In genomic region chr5:59039003-59039295, GRCh38 we compare ENCODE assay signal across 8 cellular contexts.
DNase-seq lines count a peak whose midpoint lies in the region; ATAC-seq lines count a peak whose summit lies in the region.

No MANE protein-coding gene starts in this region.

- peaks cover 49% of the 10 kb centered on the region for H3K4me1 Mint-ChIP-seq in activated naive CD8-positive, alpha-beta T cell treated with anti-CD3 and anti-CD28 coated beads for 36 hours
- peaks cover 10 to 36% of the 10 kb centered on the region in 2 donors for H3K4me1 Mint-ChIP-seq in stimulated activated naive B cell treated with anti-CD40 and anti-IgM and Interleukin-4, amounts not matched to agents 10 μg/mL and 1 μg/mL and 100 μg/mL, for 72 hours

- no peaks in the 10 kb centered on the region for H3K27me3 Mint-ChIP-seq in activated naive CD8-positive, alpha-beta T cell treated with anti-CD3 and anti-CD28 coated beads for 36 hours
- peaks cover 15 to 20% of the 10 kb centered on the region in 2 donors for H3K27me3 Mint-ChIP-seq in stimulated activated naive B cell treated with anti-CD40 and anti-IgM and Interleukin-4, amounts not matched to agents 10 μg/mL and 1 μg/mL and 100 μg/mL, for 72 hours

- H3K9me3 ChIP-seq in ES-I3 (ENCODE audit: control insufficient read depth, insufficient read depth, low read length) (no peaks in the 10 kb centered on the region), iPS-18c (ENCODE audit: control insufficient read depth, insufficient read depth, low read length) (no peaks in the 10 kb centered on the region)

- DNase-seq in activated naive CD8-positive, alpha-beta T cell treated with anti-CD3 and anti-CD28 coated beads for 36 hours = no peak
- no peak for DNase-seq in stimulated activated naive B cell treated with anti-CD40 and anti-IgM and Interleukin-4, amounts not matched to agents 10 μg/mL and 1 μg/mL and 100 μg/mL, for 72 hours
- DNase-seq in SK-N-DZ (ENCODE audit: low spot score) (no peak), MV-4-11 (lab: John Stamatoyannopoulos, UW) (no peak), medulla oblongata (ENCODE audit: extremely low spot score) (no peak)

- H3K36me3 ChIP-seq in ES-I3 (ENCODE audit: insufficient read depth, low read length) = no peaks in the 10 kb centered on the region

- H3K4me3 Mint-ChIP-seq in activated naive CD8-positive, alpha-beta T cell treated with anti-CD3 and anti-CD28 coated beads for 36 hours = peak overlapping the region; percentile 84
- peak overlapping the region; percentile 95 to 99 for H3K4me3 Mint-ChIP-seq in stimulated activated naive B cell treated with anti-CD40 and anti-IgM and Interleukin-4, amounts not matched to agents 10 μg/mL and 1 μg/mL and 100 μg/mL, for 72 hours

- peak overlapping the region; percentile 97 for H3K27ac Mint-ChIP-seq in activated naive CD8-positive, alpha-beta T cell treated with anti-CD3 and anti-CD28 coated beads for 36 hours
- peak overlapping the region; percentile 81 for H3K27ac Mint-ChIP-seq in stimulated activated naive B cell treated with anti-CD40 and anti-IgM and Interleukin-4, amounts not matched to agents 10 μg/mL and 1 μg/mL and 100 μg/mL, for 72 hours

- H3K9ac ChIP-seq in ES-I3 (ENCODE audit: low read depth, low read length) = peak overlapping the region; percentile 66

- H3K36me3 Mint-ChIP-seq in activated naive CD8-positive, alpha-beta T cell treated with anti-CD3 and anti-CD28 coated beads for 36 hours = peaks cover 41% of the 10 kb centered on the region
- H3K36me3 Mint-ChIP-seq in stimulated activated naive B cell treated with anti-CD40 and anti-IgM and Interleukin-4, amounts not matched to agents 10 μg/mL and 1 μg/mL and 100 μg/mL, for 72 hours = peaks cover 0 to 2% of the 10 kb centered on the region in 2 donors

- H3K9me3 Mint-ChIP-seq in activated naive CD8-positive, alpha-beta T cell treated with anti-CD3 and anti-CD28 coated beads for 36 hours = no peaks in the 10 kb centered on the region
- no peaks in the 10 kb centered on the region for H3K9me3 Mint-ChIP-seq in stimulated activated naive B cell treated with anti-CD40 and anti-IgM and Interleukin-4, amounts not matched to agents 10 μg/mL and 1 μg/mL and 100 μg/mL, for 72 hours

- peak; percentile 42 for ATAC-seq in HG02798 (IDR thresholded peaks at IDR 0.05; ENCODE audit: poor library complexity, unreplicated experiment)
- peak in 1 of 2 donors; percentile 61 for ATAC-seq in stimulated activated naive B cell treated with anti-CD40 and anti-IgM and Interleukin-4, amounts not matched to agents 10 μg/mL and 1 μg/mL and 100 μg/mL, for 72 hours (replicated peaks)

- peaks cover 12% of the 10 kb centered on the region for H3K4me1 ChIP-seq in ES-I3 (ENCODE audit: insufficient read depth, low read length)

- H3K4me3 ChIP-seq in iPS-18c (ENCODE audit: insufficient read depth, low read depth, low read length) = peak overlapping the region; percentile 74
